1 cellular context compared by ENCODE assay signal in genomic region chr6:33241968-33242367, GRCh38.
TF ChIP-seq lines count a peak whose summit lies in the region.

No MANE protein-coding gene starts in this region.

TF ChIP-seq in GM12878, 131 proteins besides CTCF, POLR2A, EP300 and RAD21:
- TF ChIP-seq RUNX3 (IDR thresholded peaks at IDR 0.05; ENCODE audit: low read length) (peak; percentile 39; the same call in 1 of the 2 replicates), BHLHE40 (IDR thresholded peaks at IDR 0.05; ENCODE audit: borderline replicate concordance in 1 of 2, low read depth in 2 of 2, low read length in 1 of 2) (peak in 1 of 2 experiments; percentile 14; a peak in 1 of 4 replicates), USF2 (IDR thresholded peaks at IDR 0.05; ENCODE audit: borderline replicate concordance, low read depth, low read length) (no peak), MEF2B (IDR thresholded peaks at IDR 0.05; ENCODE audit: partially characterized antibody, poor library complexity, severe bottlenecking) (no peak), JUNB (IDR thresholded peaks at IDR 0.05) (peak; percentile 38), FOXK2 (IDR thresholded peaks at IDR 0.05) (no peak), E4F1 (IDR thresholded peaks at IDR 0.05; ENCODE audit: borderline replicate concordance, partially characterized antibody) (no peak), SPI1 (IDR thresholded peaks at IDR 0.05; ENCODE audit: borderline replicate concordance, insufficient read depth, low read depth, low read length) (no peak), ZNF687 (IDR thresholded peaks at IDR 0.05) (no peak)
